9 cellular contexts compared by ENCODE assay signal in the genomic region with DNA sequence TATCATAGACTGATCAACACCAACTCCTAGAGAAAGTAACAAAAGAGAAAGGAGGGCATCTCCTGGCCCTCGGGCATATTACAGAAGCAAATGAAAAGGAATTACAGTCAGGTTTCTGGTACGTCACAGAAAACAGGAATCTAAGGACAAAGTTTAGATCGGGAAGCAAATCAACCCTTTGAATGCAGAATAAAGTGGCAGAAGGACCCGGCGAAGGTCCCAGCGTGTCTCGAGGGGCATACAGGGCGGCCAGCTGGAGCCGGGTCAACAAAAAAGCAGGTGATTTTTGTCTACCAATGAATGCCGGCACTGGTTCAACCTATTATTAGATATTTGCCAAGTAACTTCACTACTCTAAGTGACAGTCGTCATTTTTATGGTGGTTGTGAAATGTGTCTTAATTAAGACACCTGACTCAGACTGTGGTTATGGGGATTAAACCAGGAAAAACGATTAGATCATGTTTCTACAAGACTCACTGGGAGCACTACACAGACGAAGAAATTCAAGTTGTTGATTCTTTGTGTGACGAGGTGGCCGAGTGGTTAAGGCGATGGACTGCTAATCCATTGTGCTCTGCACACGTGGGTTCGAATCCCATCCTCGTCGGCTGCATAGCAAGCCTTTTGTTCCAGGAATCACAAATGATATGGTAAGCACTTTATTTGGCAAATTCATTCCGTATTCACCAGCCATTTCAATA. TPM values are rescaled to one million over a fixed set of nuclear protein-coding genes. Genes with fewer than 3 reads are reported as not detected.
DNase-seq lines count a peak whose midpoint lies in the region; ATAC-seq, FAIRE-seq and TF ChIP-seq lines count a peak whose summit lies in the region.
"Had no signal": no experiment of that assay in that cellular context is flagged by ENCODE, and none has a peak within 500 bp of the region (broad histone marks: within the 10 kb centered on the region; RNA-seq: fewer than 3 reads in every experiment).

No MANE protein-coding gene starts in this region.

- CTCF ChIA-PET in T-cell (lab: Charles Lee): no interaction called here

- ATAC-seq in T-cell (replicated peaks in 1 of 4): peak in 1 of 4 experiments; percentile 40
- peak; percentile 53 to 59 for ATAC-seq in upper lobe of left lung (ENCODE audit: low FRiP score in 2 of 2)
- no peak for ATAC-seq in HG03175 (IDR thresholded peaks at IDR 0.05; ENCODE audit: unreplicated experiment)

- no peak for TF ChIP-seq POLR2A in H54 (IDR thresholded peaks at IDR 0.05; ENCODE audit: low read depth, low read length)
- peak in 1 of 4 donors; percentile 49 for TF ChIP-seq POLR2A in upper lobe of left lung (IDR thresholded peaks at IDR 0.05)

- no peak for TF ChIP-seq EP300 in upper lobe of left lung (IDR thresholded peaks at IDR 0.05)

- H3K36me3 ChIP-seq in mucosa of rectum (ENCODE audit: control insufficient read depth in 2 of 2, insufficient read depth in 2 of 2, low read length in 2 of 2) (no peaks in the 10 kb centered on the region), upper lobe of left lung (no peaks in the 10 kb centered on the region)

- peaks cover 6 to 14% of the 10 kb centered on the region in 2 donors for H3K4me1 ChIP-seq in mucosa of rectum (ENCODE audit: control insufficient read depth in 2 of 2, insufficient read depth in 2 of 2, low read length in 2 of 2)
- H3K4me1 ChIP-seq in upper lobe of left lung: peaks cover 4 to 23% (median 10%) of the 10 kb centered on the region in 4 donors

- 0 to 1% methylated on average over 21 of the region's 21 CpGs for WGBS in upper lobe of left lung, 2 donors

- no peaks in the 10 kb centered on the region for H3K9me3 Mint-ChIP-seq in T-cell

- no peak overlapping the region for H3K27ac Mint-ChIP-seq in T-cell

- H3K4me3 ChIP-seq in mucosa of rectum (ENCODE audit: low read length in 2 of 2) (peak overlapping the region; percentile 54 to 81), upper lobe of left lung (peak overlapping the region in 3 of 4 donors; percentile 25 to 37 (median 27))

- peak overlapping the region; percentile 52 to 68 for H3K9ac ChIP-seq in mucosa of rectum (ENCODE audit: low read depth in 1 of 2, low read length in 2 of 2)

- H3K27me3 Mint-ChIP-seq in T-cell: peaks cover 78 to 92% of the 10 kb centered on the region in 2 donors

- H3K9me3 ChIP-seq in mucosa of rectum (ENCODE audit: control insufficient read depth in 2 of 2, low read length in 2 of 2) (no peaks in the 10 kb centered on the region), upper lobe of left lung (no peaks in the 10 kb centered on the region)

- POLR2A ChIA-PET in T-cell (lab: Charles Lee): no interaction called here

- DNase-seq in GM03348 (ENCODE audit: low spot score) (peak; percentile 80), H54 (ENCODE audit: insufficient read length, low spot score) (peak; percentile 55), NCI-H1105 (lab: John Stamatoyannopoulos, UW) (peak; percentile 70), T-cell (no peak), dermis microvascular lymphatic vessel endothelial cell (ENCODE audit: low read depth in 2 of 2) (peak; percentile 41 to 77), upper lobe of left lung (peak in 1 of 2 donors; percentile 58)

- H3K27me3 ChIP-seq in mucosa of rectum (ENCODE audit: control insufficient read depth in 2 of 2, insufficient read depth in 2 of 2, low read length in 2 of 2): peaks cover 11 to 16% of the 10 kb centered on the region in 2 donors
- H3K27me3 ChIP-seq in upper lobe of left lung: peaks cover 4 to 24% (median 17%) of the 10 kb centered on the region in 4 donors

- H3K27ac ChIP-seq in mucosa of rectum (ENCODE audit: low read depth in 2 of 2, low read length in 2 of 2): peak overlapping the region; percentile 75 to 81
- peak overlapping the region in 2 of 4 donors; percentile 29 to 31 for H3K27ac ChIP-seq in upper lobe of left lung

- no peaks in the 10 kb centered on the region for H3K36me3 Mint-ChIP-seq in T-cell

- TF ChIP-seq CTCF in upper lobe of left lung (IDR thresholded peaks at IDR 0.05): no peak

- peak; percentile 82 for FAIRE-seq in H54 (lab: Jason Lieb, UNC)
- FAIRE-seq: islet of Langerhans had no signal

- H3K4me1 Mint-ChIP-seq in T-cell: peaks cover 20 to 25% (median 22%) of the 10 kb centered on the region in 3 donors

- H3K4me3 Mint-ChIP-seq in T-cell: peak overlapping the region in 2 of 3 donors; percentile 3 to 6

RNA-seq across cellular contexts. Expression of gene ZSCAN9, which starts 12.4 kb away (rescaled TPM):
- 1 to 10 TPM; 1.5 to 4.2 (median 3.0) TPM for total RNA-seq in T-cell
- total RNA-seq in dermis microvascular lymphatic vessel endothelial cell: 6.5 and 8.6 TPM in 2 replicates
- 10 to 100 TPM in 5 of 6 donors, 1 to 10 TPM in 1; 5.4 to 36.7 (median 12.4) TPM for total RNA-seq in upper lobe of left lung

RNA-seq across cellular contexts. Expression of gene ZKSCAN4, which starts 39.4 kb away (rescaled TPM):
- total RNA-seq in T-cell (10 to 100 TPM in 3 of 5 donors, 1 to 10 TPM in 2; 2.9 to 12.4 (median 10.1) TPM), dermis microvascular lymphatic vessel endothelial cell (3.0 and 4.3 TPM in 2 replicates), upper lobe of left lung (1 to 10 TPM; 3.0 to 9.4 (median 4.7) TPM)

RNA-seq across cellular contexts. Expression of gene NKAPL, which starts 46.4 kb away (rescaled TPM):
- total RNA-seq in T-cell: under 1 TPM in 1 of 5 donors, not detected in 4; 0.32 TPM
- under 0.01 and 0.38 TPM in 2 replicates for total RNA-seq in dermis microvascular lymphatic vessel endothelial cell
- total RNA-seq in upper lobe of left lung: 1 to 10 TPM in 2 of 6 donors, under 1 TPM in 4; 0.33 to 1.3 (median 0.70) TPM

RNA-seq across cellular contexts. Expression of gene ZSCAN26, which starts 54.3 kb away (rescaled TPM):
- total RNA-seq in T-cell (10 to 100 TPM in 4 of 5 donors, 1 to 10 TPM in 1; 9.0 to 20.4 (median 19.2) TPM), dermis microvascular lymphatic vessel endothelial cell (6.4 and 9.0 TPM in 2 replicates), upper lobe of left lung (10 to 100 TPM in 3 of 6 donors, 1 to 10 TPM in 3; 9.1 to 24.1 (median 11.4) TPM)

Comparison
In these comparisons a context has a peak if more than half of its experiments do, and no peak if none do; other contexts are left out.
1. DNase-seq: peak in GM03348 (single experiment), H54 (single experiment), NCI-H1105 (single experiment) and dermis microvascular lymphatic vessel endothelial cell (2 of 2); none in T-cell (0 of 34).